15 cellular contexts compared by ENCODE assay signal in genomic region chr13:48268019-48268418, GRCh38.
"Had no signal": no experiment of that assay in that cellular context is flagged by ENCODE, and none has a peak within 500 bp of the region (broad histone marks: within the 10 kb centered on the region; RNA-seq: fewer than 3 reads in every experiment).

No MANE protein-coding gene starts in this region.

- H3K4me3 ChIP-seq: heart left ventricle, right atrium auricular region, stomach had no signal

- H3K27me3 ChIP-seq: heart left ventricle, right atrium auricular region, stomach had no signal

- H3K27ac Mint-ChIP-seq: nephron progenitor cell had no signal

- H3K27me3 Mint-ChIP-seq: naive B cell had no signal

- H3K4me3 Mint-ChIP-seq: nephron progenitor cell had no signal

- ATAC-seq: esophagus mucosa, heart left ventricle had no signal

- DNase-seq: dermis blood vessel endothelial cell; heart left ventricle; hippocampal formation; kidney glomerular epithelial cell; naive B cell; nephron progenitor cell; small intestine; stimulated activated CD4-positive, alpha-beta T cell treated with anti-CD3 and anti-CD28 coated beads, Interleukin-12 subunit alpha, Interleukin-12 subunit beta, amount 100 ng/mL, for 4 hours; stimulated activated naive CD4-positive, alpha-beta T cell; stomach; trophoblast cell had no signal

- H3K9me3 ChIP-seq: heart left ventricle, right atrium auricular region, stomach had no signal

- FAIRE-seq: colon, frontal cortex, small intestine had no signal

- H3K9me3 Mint-ChIP-seq: nephron progenitor cell had no signal

- H3K27ac ChIP-seq: right atrium auricular region, stomach had no signal
